8 cellular contexts compared by ENCODE assay signal in genomic region chr5:10590226-10591047, GRCh38. TPM values are rescaled to one million over a fixed set of nuclear protein-coding genes. Genes with fewer than 3 reads are reported as not detected.
DNase-seq lines count a peak whose midpoint lies in the region; ATAC-seq, FAIRE-seq and TF ChIP-seq lines count a peak whose summit lies in the region.

No MANE protein-coding gene starts in this region.

- DNase-seq in NT2/D1 (ENCODE audit: low read depth, low spot score) (peak; percentile 86), endothelial cell of umbilical vein (ENCODE audit: low read depth, low spot score) (peak; percentile 97), psoas muscle (no peak), NCI-H510A (lab: John Stamatoyannopoulos, UW) (no peak), cerebellum (ENCODE audit: low spot score) (no peak), LoVo (ENCODE audit: low spot score) (no peak)

- peaks cover 4% of the 10 kb centered on the region for H3K4me1 ChIP-seq in NT2/D1 (ENCODE audit: insufficient read depth, insufficient read length)
- peaks cover 27% of the 10 kb centered on the region for H3K4me1 ChIP-seq in endothelial cell of umbilical vein (ENCODE audit: control insufficient read depth, extremely low read depth, insufficient read depth, low read length)
- peaks cover 21% of the 10 kb centered on the region for H3K4me1 ChIP-seq in psoas muscle

- dilution Hi-C loops in endothelial cell of umbilical vein (cut with MboI; ENCODE audit: extremely low pct_ligation_motif_present, low sequenced_read_pairs), result no loop called here

- CTCF ChIA-PET in endothelial cell of umbilical vein (lab: Charles Lee), result interaction anchor here (0.6 to 1.5 kb wide), 10 partner anchors 12 to 137 kb away, joined by 3 to 19 read pairs (median 3); partner anchors contain the start of gene ANKRD33B

- peaks cover 4% of the 10 kb centered on the region; the same call in 1 of the 2 replicates for H3K9me3 ChIP-seq in NT2/D1 (ENCODE audit: insufficient read depth, low read length)
- H3K9me3 ChIP-seq in endothelial cell of umbilical vein (replicated peaks; ENCODE audit: control insufficient read depth, insufficient read depth, low read length), result no peaks in the 10 kb centered on the region
- H3K9me3 ChIP-seq in psoas muscle, result no peaks in the 10 kb centered on the region

- no peak overlapping the region for H2AFZ ChIP-seq in endothelial cell of umbilical vein (ENCODE audit: low read depth, low read length)

- H3K4me2 ChIP-seq in endothelial cell of umbilical vein (ENCODE audit: insufficient read depth, low read length), result peak overlapping the region; percentile 22

- no peaks in the 10 kb centered on the region for H3K9me1 ChIP-seq in endothelial cell of umbilical vein (replicated peaks; ENCODE audit: control insufficient read depth, extremely low read depth, insufficient read depth, low read length)

- FAIRE-seq in endothelial cell of umbilical vein (lab: Jason Lieb, UNC), result peak; percentile 96

- H3K9ac ChIP-seq in NT2/D1 (ENCODE audit: insufficient read length, low read depth) (no peak overlapping the region), endothelial cell of umbilical vein (replicated peaks; ENCODE audit: extremely low read depth, insufficient read depth, low read length) (peak overlapping the region; percentile 18)

- 67 to 69% (median 69%) methylated on average over 13 of the region's 13 CpGs for WGBS in psoas muscle, 3 donors

- intact Hi-C loops in endothelial cell of umbilical vein (cut with micrococcal nuclease), result loop anchor here (1.0 to 2.0 kb wide), 4 partner anchors 11 to 76 kb away; no protein-coding TSS in a partner anchor
- intact Hi-C loops in psoas muscle (cut with DNase I), result no loop called here

- TF ChIP-seq CTCF in endothelial cell of umbilical vein (IDR thresholded peaks at IDR 0.05; ENCODE audit: extremely low read depth in 1 of 2, insufficient read depth in 1 of 2, low read depth in 1 of 2, low read length in 2 of 2), result no peak
- no peak for TF ChIP-seq CTCF in psoas muscle (IDR thresholded peaks at IDR 0.05)

- POLR2A ChIA-PET in endothelial cell of umbilical vein (lab: Charles Lee), result interaction anchor here (0.7 kb wide), 1 partner anchor 13 kb away, joined by 3 read pairs; no protein-coding TSS in a partner anchor

- TF ChIP-seq POLR2A in endothelial cell of umbilical vein (IDR thresholded peaks at IDR 0.05; ENCODE audit: low read depth, low read length), result no peak

- H3K27ac ChIP-seq in endothelial cell of umbilical vein (ENCODE audit: insufficient read depth, low read depth, low read length) (peak overlapping the region; percentile 49), psoas muscle (peak overlapping the region; percentile 50)

- no TSS peak for BruUV-seq in endothelial cell of umbilical vein (replicated peaks; lab: Mats Ljungman, UMichigan)

- no peaks in the 10 kb centered on the region for H4K20me1 ChIP-seq in endothelial cell of umbilical vein (replicated peaks; ENCODE audit: control insufficient read depth, extremely low read depth, insufficient read depth, low read length)

- peaks cover 4% of the 10 kb centered on the region for H3K79me2 ChIP-seq in endothelial cell of umbilical vein (ENCODE audit: control insufficient read depth, insufficient read depth, low read length)

- peak; percentile 34 for ATAC-seq in GM21390 (IDR thresholded peaks at IDR 0.05; ENCODE audit: unreplicated experiment)
- peak in 1 of 4 donors; percentile 31 for ATAC-seq in psoas muscle
- no peak for ATAC-seq in GM18858 (IDR thresholded peaks at IDR 0.05; ENCODE audit: unreplicated experiment)

- H3K36me3 ChIP-seq in NT2/D1 (ENCODE audit: insufficient read depth, insufficient read length, low read length) (peaks cover 4% of the 10 kb centered on the region), endothelial cell of umbilical vein (ENCODE audit: control insufficient read depth in 2 of 2, extremely low read depth in 1 of 2, insufficient read depth in 2 of 2, low read length in 2 of 2) (no peaks in the 10 kb centered on the region), psoas muscle (ENCODE audit: insufficient read depth in 1 of 2, low read depth in 1 of 2) (no peaks in the 10 kb centered on the region)

- H3K27me3 ChIP-seq in NT2/D1 (ENCODE audit: insufficient read depth, insufficient read length) (no peaks in the 10 kb centered on the region), endothelial cell of umbilical vein (ENCODE audit: control insufficient read depth in 2 of 2, insufficient read depth in 2 of 2, low read length in 2 of 2) (no peaks in the 10 kb centered on the region), psoas muscle (ENCODE audit: insufficient read depth in 3 of 3, low read length in 2 of 3) (no peaks in the 10 kb centered on the region)

- H3K4me3 ChIP-seq in NT2/D1 (ENCODE audit: insufficient read length, low read depth) (no peak overlapping the region), endothelial cell of umbilical vein (replicated peaks in 1 of 3; ENCODE audit: insufficient read depth in 1 of 3, low read depth in 1 of 3, low read length in 3 of 3) (no peak overlapping the region), psoas muscle (no peak overlapping the region)

TF ChIP-seq in endothelial cell of umbilical vein, 7 proteins besides CTCF, POLR2A, EP300 and RAD21:
- peak; percentile 28 for TF ChIP-seq JUN (IDR thresholded peaks at IDR 0.05; ENCODE audit: borderline replicate concordance, insufficient read depth, insufficient read length, low read depth)
- peak; percentile 24 for TF ChIP-seq POLR2AphosphoS5 (IDR thresholded peaks at IDR 0.05; ENCODE audit: insufficient read depth, low read depth, low read length)
- no peak for TF ChIP-seq MAX (IDR thresholded peaks at IDR 0.05; ENCODE audit: insufficient read depth, insufficient read length)
- TF ChIP-seq GATA2 (IDR thresholded peaks at IDR 0.05; ENCODE audit: insufficient read depth, insufficient read length, low read depth, low read length), result peak; percentile 72
- TF ChIP-seq EZH2 (IDR thresholded peaks at IDR 0.05; ENCODE audit: borderline replicate concordance, low read depth, low read length, severe bottlenecking), result no peak

RNA-seq across cellular contexts. Expression of gene ANKRD33B, which starts 26.6 kb away (rescaled TPM):
- total RNA-seq in endothelial cell of umbilical vein (4.4 and 5.4 TPM in 2 replicates), psoas muscle (10 to 100 TPM in 1 of 4 donors, 1 to 10 TPM in 3; 2.1 to 32.7 (median 8.3) TPM), cerebellum (6.9 TPM)
- polyA plus RNA-seq in endothelial cell of umbilical vein (2.0 and 2.4 TPM in 2 replicates), psoas muscle (10 to 100 TPM in 1 of 3 donors, 1 to 10 TPM in 2; 1.4 to 14.1 (median 5.0) TPM)
- 1.8 and 2.0 TPM in 2 replicates for polyA plus RNA-seq in endothelial cell of umbilical vein (2011; cell fraction: cytosol; rRNA removed)
- polyA plus RNA-seq in endothelial cell of umbilical vein (2011; cell fraction: nucleus; rRNA removed), result 5.4 and 6.0 TPM in 2 replicates
- polyA plus RNA-seq in endothelial cell of umbilical vein (2012), result 3.8 and 4.0 TPM in 2 replicates
- polyA minus RNA-seq in endothelial cell of umbilical vein, result 7.7 and 8.4 TPM in 2 replicates
- polyA minus RNA-seq in endothelial cell of umbilical vein (2011; cell fraction: cytosol; rRNA and poly(A)+ RNA removed), result 8.7 TPM
- polyA minus RNA-seq in endothelial cell of umbilical vein (2011; cell fraction: nucleus; rRNA and poly(A)+ RNA removed), result 6.5 and 8.6 TPM in 2 replicates

Comparison
In these comparisons a context has a peak if more than half of its experiments do, and no peak if none do; other contexts are left out.
1. DNase-seq: peak in NT2/D1 (single experiment) and endothelial cell of umbilical vein (single experiment); none in psoas muscle (0 of 2), NCI-H510A (single experiment), cerebellum (single experiment) and LoVo (single experiment).